ENCODE assay signal across 20 cellular contexts in the genomic region with DNA sequence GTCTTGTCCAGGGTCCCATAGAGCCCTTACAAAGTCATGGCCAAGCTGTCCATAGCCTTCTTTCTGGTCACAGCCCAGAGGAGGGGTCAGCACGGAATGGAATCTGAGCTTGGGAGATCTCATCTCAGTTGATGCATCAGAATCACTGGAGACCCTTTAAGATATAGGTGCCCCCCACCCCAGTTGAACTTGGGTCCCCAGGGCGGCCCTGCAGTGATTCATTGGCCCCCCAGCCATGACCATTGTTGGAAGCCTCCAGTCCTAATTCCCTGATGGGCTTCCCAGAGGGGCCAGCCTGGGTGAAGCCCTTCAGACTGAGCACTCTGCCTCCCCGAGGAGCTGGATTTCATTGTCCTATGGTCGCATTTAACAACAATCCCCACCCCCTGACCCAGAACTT. TPM values are rescaled to one million over a fixed set of nuclear protein-coding genes. Genes with fewer than 3 reads are reported as not detected.
"Had no signal": no experiment of that assay in that cellular context is flagged by ENCODE, and none has a peak within 500 bp of the region (broad histone marks: within the 10 kb centered on the region; RNA-seq: fewer than 3 reads in every experiment).

No MANE protein-coding gene starts in this region.

- DNase-seq: central memory CD4-positive, alpha-beta T cell; cortex of kidney; effector CD8-positive, alpha-beta T cell; lower lobe of right lung; midbrain; small intestine; stimulated activated CD4-positive, alpha-beta T cell treated with anti-CD3 and anti-CD28 coated beads, Interleukin-2, amount 100 ng/mL, for 48 hours; stimulated activated naive CD4-positive, alpha-beta T cell treated with Interleukin-2 at 50 U/mL for 16 hours; testis had no signal

- H3K27ac Mint-ChIP-seq: memory B cell; natural killer cell treated with Interleukin-12 subunit alpha and Interleukin-12 subunit beta and Interleukin-15 and Interleukin-18, amount 100 ng/mL, for 72 hours had no signal

- H3K4me3 Mint-ChIP-seq: memory B cell; natural killer cell treated with Interleukin-12 subunit alpha and Interleukin-12 subunit beta and Interleukin-15 and Interleukin-18, amount 100 ng/mL, for 72 hours had no signal

- H3K36me3 ChIP-seq: heart left ventricle, left lung, lower lobe of right lung, tibial nerve had no signal

- H3K36me3 Mint-ChIP-seq: memory B cell; natural killer cell treated with Interleukin-12 subunit alpha and Interleukin-12 subunit beta and Interleukin-15 and Interleukin-18, amount 100 ng/mL, for 72 hours had no signal

- H3K9me3 Mint-ChIP-seq: memory B cell; natural killer cell treated with Interleukin-12 subunit alpha and Interleukin-12 subunit beta and Interleukin-15 and Interleukin-18, amount 100 ng/mL, for 72 hours had no signal

- H3K9me3 ChIP-seq: heart left ventricle, left lung, lower lobe of right lung, testis, tibial nerve had no signal

- H3K4me3 ChIP-seq: dorsolateral prefrontal cortex, heart left ventricle, left lung, lower lobe of right lung, testis, tibial nerve had no signal

- H3K4me1 ChIP-seq: testis had no signal

- H3K27me3 ChIP-seq: testis had no signal

- H3K27ac ChIP-seq: dorsolateral prefrontal cortex, heart left ventricle, left lung, lower lobe of right lung, testis, tibial nerve had no signal

- H3K4me1 Mint-ChIP-seq: memory B cell had no signal

RNA-seq across cellular contexts. Expression of a gene that starts 32.7 kb away (rescaled TPM):
- total RNA-seq: dorsolateral prefrontal cortex; fibroblast of lung; frontal cortex; glomerular endothelial cell; heart left ventricle; natural killer cell treated with Interleukin-12 subunit alpha and Interleukin-12 subunit beta and Interleukin-15 and Interleukin-18, amount 100 ng/mL, for 72 hours; omental fat pad; pulmonary artery endothelial cell; tibial nerve had no signal
- polyA plus RNA-seq: fibroblast of lung, heart left ventricle, small intestine had no signal
